8 cellular contexts compared by ENCODE assay signal in the genomic region with DNA sequence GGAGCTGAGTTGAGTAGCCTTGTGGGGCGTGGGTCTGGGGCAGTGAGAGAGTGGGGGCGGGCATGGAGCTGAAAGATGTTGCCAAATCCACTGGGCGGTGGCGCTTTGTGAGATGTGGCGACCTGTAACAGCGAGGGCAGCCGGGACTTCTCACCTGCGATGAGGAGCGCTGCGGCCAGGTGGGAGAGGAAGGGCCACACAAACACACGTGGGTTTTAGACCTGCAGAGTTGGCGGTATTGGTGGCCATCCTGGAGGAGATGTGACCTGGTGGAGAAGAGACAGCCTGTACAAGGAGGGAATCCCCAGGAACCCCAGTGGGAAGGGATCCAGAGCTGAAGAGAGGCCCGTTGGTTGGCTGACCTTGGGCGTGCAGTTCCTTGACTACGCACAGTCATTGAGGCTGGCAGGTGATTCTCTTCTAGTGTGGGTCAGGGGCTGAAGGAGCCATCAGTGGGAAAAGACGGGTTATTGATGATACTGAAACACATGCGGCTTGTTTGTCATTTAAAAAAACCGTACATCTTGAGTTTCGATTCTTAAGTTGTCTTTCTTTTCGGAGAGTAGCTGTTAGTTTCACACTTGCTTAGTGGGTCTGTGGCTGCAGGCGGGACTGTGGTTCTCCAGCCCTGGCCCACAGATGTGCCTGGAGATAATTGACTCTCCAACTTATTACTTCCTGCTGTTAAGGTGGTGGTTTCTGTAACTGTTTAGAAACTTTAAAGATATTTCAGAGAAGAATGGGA.
DNase-seq lines count a peak whose midpoint lies in the region; ATAC-seq and TF ChIP-seq lines count a peak whose summit lies in the region.

No MANE protein-coding gene starts in this region.

- ATAC-seq in GM21526 (IDR thresholded peaks at IDR 0.05; ENCODE audit: low FRiP score, unreplicated experiment) = peak; percentile 34

- H3K9me3 ChIP-seq in neutrophil = no peaks in the 10 kb centered on the region

- H3K36me3 Mint-ChIP-seq in activated T-cell treated with anti-CD3 and anti-CD28 coated beads, Interleukin-2, amount 50 U/mL, for 24 hours (ENCODE audit: low read depth) = peaks cover 2% of the 10 kb centered on the region

- DNase-seq in GF-D8 (lab: John Stamatoyannopoulos, UW) = peak; percentile 82
- DNase-seq in KG1 (lab: John Stamatoyannopoulos, UW) = peak; percentile 74
- DNase-seq in activated T-cell treated with anti-CD3 and anti-CD28 coated beads, Interleukin-2, amount 50 U/mL, for 24 hours = peak; percentile 67
- no peak for DNase-seq in cerebellar cortex (ENCODE audit: low spot score)
- no peak for DNase-seq in amygdala (lab: John Stamatoyannopoulos, UW)
- DNase-seq in ecto neural progenitor cell (ENCODE audit: low spot score) = no peak

- peak overlapping the region; percentile 72 for H3K4me3 Mint-ChIP-seq in activated T-cell treated with anti-CD3 and anti-CD28 coated beads, Interleukin-2, amount 50 U/mL, for 24 hours

- peaks cover 63% of the 10 kb centered on the region for H3K4me1 Mint-ChIP-seq in activated T-cell treated with anti-CD3 and anti-CD28 coated beads, Interleukin-2, amount 50 U/mL, for 24 hours (ENCODE audit: low read depth)

- peak overlapping the region; percentile 57 for H3K27ac ChIP-seq in neutrophil

- peaks cover 71 to 80% of the 10 kb centered on the region in 2 experiments for H3K4me1 ChIP-seq in neutrophil (ENCODE audit: control insufficient read depth in 1 of 2, insufficient read depth in 1 of 2, low read depth in 1 of 2, low read length in 1 of 2)

- no peak for TF ChIP-seq CTCF in neutrophil (IDR thresholded peaks at IDR 0.05)

- peak overlapping the region; percentile 82 for H3K27ac Mint-ChIP-seq in activated T-cell treated with anti-CD3 and anti-CD28 coated beads, Interleukin-2, amount 50 U/mL, for 24 hours

- H3K27me3 Mint-ChIP-seq in activated T-cell treated with anti-CD3 and anti-CD28 coated beads, Interleukin-2, amount 50 U/mL, for 24 hours = no peaks in the 10 kb centered on the region

- no peaks in the 10 kb centered on the region for H3K9me3 Mint-ChIP-seq in activated T-cell treated with anti-CD3 and anti-CD28 coated beads, Interleukin-2, amount 50 U/mL, for 24 hours

- H3K27me3 ChIP-seq in neutrophil = no peaks in the 10 kb centered on the region

- no peaks in the 10 kb centered on the region for H3K36me3 ChIP-seq in neutrophil

- H3K4me3 ChIP-seq in neutrophil (ENCODE audit: low read depth in 1 of 2, low read length in 1 of 2) = peak overlapping the region in 1 of 2 experiments; percentile 38

Comparison
In these comparisons a context has a peak if more than half of its experiments do, and no peak if none do; other contexts are left out.
1. DNase-seq: peak in GF-D8 (single experiment), KG1 (single experiment) and activated T-cell treated with anti-CD3 and anti-CD28 coated beads, Interleukin-2, amount 50 U/mL, for 24 hours (single experiment); none in cerebellar cortex (single experiment), amygdala (0 of 56) and ecto neural progenitor cell (single experiment).